ENCODE assay signal across 8 cellular contexts in genomic region chr2:72148391-72148974, GRCh38.
DNase-seq lines count a peak whose midpoint lies in the region; ATAC-seq lines count a peak whose summit lies in the region.

No MANE protein-coding gene starts in this region.

- H3K27ac Mint-ChIP-seq in stimulated activated effector memory CD8-positive, alpha-beta T cell treated with anti-CD3 and anti-CD28 coated beads, Interleukin-12 subunit alpha, Interleukin-12 subunit beta, amount 100 ng/mL, for 72 hours: no peak overlapping the region

- H3K9me3 Mint-ChIP-seq in stimulated activated effector memory CD8-positive, alpha-beta T cell treated with anti-CD3 and anti-CD28 coated beads, Interleukin-12 subunit alpha, Interleukin-12 subunit beta, amount 100 ng/mL, for 72 hours: no peaks in the 10 kb centered on the region

- H3K36me3 Mint-ChIP-seq in stimulated activated effector memory CD8-positive, alpha-beta T cell treated with anti-CD3 and anti-CD28 coated beads, Interleukin-12 subunit alpha, Interleukin-12 subunit beta, amount 100 ng/mL, for 72 hours: no peaks in the 10 kb centered on the region

- H3K4me1 ChIP-seq in iPS DF 6.9 (ENCODE audit: control insufficient read depth, insufficient read depth, low read length): peaks cover 12% of the 10 kb centered on the region

- no CpG with 5 or more reads among the region's 62 CpGs for WGBS in iPS DF 6.9 (ENCODE audit: insufficient coverage, insufficient read length)

- peaks cover 55% of the 10 kb centered on the region for H3K27me3 ChIP-seq in iPS DF 6.9 (ENCODE audit: control insufficient read depth, insufficient read depth, low read length)

- H3K9me3 ChIP-seq in iPS DF 6.9 (ENCODE audit: control insufficient read depth, insufficient read depth, low read length): no peaks in the 10 kb centered on the region

- ATAC-seq in stimulated activated effector memory CD8-positive, alpha-beta T cell treated with anti-CD3 and anti-CD28 coated beads, Interleukin-12 subunit alpha, Interleukin-12 subunit beta, amount 100 ng/mL, for 72 hours: no peak
- ATAC-seq in HG03342 (IDR thresholded peaks at IDR 0.05; ENCODE audit: unreplicated experiment): no peak

- peak; percentile 58 for DNase-seq in activated effector memory CD4-positive, alpha-beta T cell treated with anti-CD3 and anti-CD28 coated beads, Interleukin-2, amount 50 U/mL, for 16 hours
- no peak for DNase-seq in activated effector memory CD4-positive, alpha-beta T cell treated with Interleukin-2 at 50 U/mL for 16 hours
- peak; percentile 10 for DNase-seq in activated CD8-positive, alpha-beta memory T cell treated with anti-CD3 and anti-CD28 coated beads, Interleukin-2, amount 50 U/mL, for 4 hours
- no peak for DNase-seq in iPS DF 6.9 (ENCODE audit: low read depth, low spot score)
- DNase-seq in stimulated activated effector memory CD8-positive, alpha-beta T cell treated with anti-CD3 and anti-CD28 coated beads, Interleukin-12 subunit alpha, Interleukin-12 subunit beta, amount 100 ng/mL, for 72 hours (ENCODE audit: low spot score in 2 of 2): peak; percentile 1 to 47
- DNase-seq in SKM-1 (lab: John Stamatoyannopoulos, UW; ENCODE audit: unreplicated experiment): no peak
- no peak for DNase-seq in NCI-H2081 (lab: John Stamatoyannopoulos, UW)

- H3K4me3 Mint-ChIP-seq in stimulated activated effector memory CD8-positive, alpha-beta T cell treated with anti-CD3 and anti-CD28 coated beads, Interleukin-12 subunit alpha, Interleukin-12 subunit beta, amount 100 ng/mL, for 72 hours: peak overlapping the region; percentile 70

- H3K27ac ChIP-seq in iPS DF 6.9 (ENCODE audit: low read length): no peak overlapping the region

- H3K4me1 Mint-ChIP-seq in stimulated activated effector memory CD8-positive, alpha-beta T cell treated with anti-CD3 and anti-CD28 coated beads, Interleukin-12 subunit alpha, Interleukin-12 subunit beta, amount 100 ng/mL, for 72 hours: peaks cover 45% of the 10 kb centered on the region

- H3K36me3 ChIP-seq in iPS DF 6.9 (ENCODE audit: control insufficient read depth, insufficient read depth, low read length): no peaks in the 10 kb centered on the region

- peak overlapping the region; percentile 16; the same call in 1 of the 2 replicates for H3K4me3 ChIP-seq in iPS DF 6.9 (ENCODE audit: low read length)

Comparison
In these comparisons a context has a peak if more than half of its experiments do, and no peak if none do; other contexts are left out.
1. DNase-seq: peak in activated effector memory CD4-positive, alpha-beta T cell treated with anti-CD3 and anti-CD28 coated beads, Interleukin-2, amount 50 U/mL, for 16 hours (single experiment), activated CD8-positive, alpha-beta memory T cell treated with anti-CD3 and anti-CD28 coated beads, Interleukin-2, amount 50 U/mL, for 4 hours (single experiment) and stimulated activated effector memory CD8-positive, alpha-beta T cell treated with anti-CD3 and anti-CD28 coated beads, Interleukin-12 subunit alpha, Interleukin-12 subunit beta, amount 100 ng/mL, for 72 hours (2 of 2); none in activated effector memory CD4-positive, alpha-beta T cell treated with Interleukin-2 at 50 U/mL for 16 hours (single experiment), iPS DF 6.9 (single experiment), SKM-1 (single experiment) and NCI-H2081 (0 of 2).